9 cellular contexts compared by ENCODE assay signal in the genomic region with DNA sequence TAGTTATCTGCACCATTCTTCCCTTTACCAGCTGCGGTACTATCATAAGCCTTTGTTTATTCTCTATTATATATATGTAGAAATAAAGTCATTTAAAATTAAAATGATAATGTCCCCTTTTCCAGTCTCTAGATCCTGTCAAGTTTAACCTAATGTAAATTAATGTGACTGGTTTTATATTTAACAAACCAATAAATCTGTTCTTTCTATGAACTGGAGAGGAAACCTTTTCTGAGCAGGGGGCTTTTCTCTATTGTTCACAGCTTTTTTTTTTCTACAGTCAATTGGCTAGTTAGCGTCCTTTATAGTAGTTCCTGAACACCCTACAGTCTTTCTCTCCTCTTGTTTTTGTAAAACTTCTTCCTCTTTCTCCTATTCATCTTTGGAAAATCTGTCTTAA.
"Had no signal": no experiment of that assay in that cellular context is flagged by ENCODE, and none has a peak within 500 bp of the region (broad histone marks: within the 10 kb centered on the region; RNA-seq: fewer than 3 reads in every experiment).

No MANE protein-coding gene starts in this region.

- H3K4me2 ChIP-seq: KMS-11 had no signal

- H3K9ac ChIP-seq: GM23248, KMS-11 had no signal

- H3K4me3 ChIP-seq: GM23248 had no signal

- ATAC-seq: HepG2 had no signal

- H3K4me1 Mint-ChIP-seq: IgD-negative memory B cell had no signal

- H3K36me3 Mint-ChIP-seq: IgD-negative memory B cell had no signal

- H3K4me3 Mint-ChIP-seq: IgD-negative memory B cell had no signal

- H2AFZ ChIP-seq: GM23248 had no signal

- H3K27ac ChIP-seq: GM23248, HL-60, KMS-11 had no signal

- DNase-seq: GM23248, H9, HCEC 1CT, Karpas-422, KBM-7 had no signal

- H3K9me3 Mint-ChIP-seq: H9, IgD-negative memory B cell had no signal

- H3K27ac Mint-ChIP-seq: IgD-negative memory B cell had no signal

- H3K27me3 Mint-ChIP-seq: IgD-negative memory B cell had no signal
